8 cellular contexts compared by ENCODE assay signal in genomic region chr10:86888585-86889381, GRCh38.
DNase-seq lines count a peak whose midpoint lies in the region; ATAC-seq and TF ChIP-seq lines count a peak whose summit lies in the region.

No MANE protein-coding gene starts in this region.

- H4K20me1 ChIP-seq in BLaER1: no peaks in the 10 kb centered on the region

- H3K4me3 ChIP-seq in BLaER1 (no peak overlapping the region), colonic mucosa (no peak overlapping the region)

- no peaks in the 10 kb centered on the region for H3K27me3 Mint-ChIP-seq in T-helper 2 cell treated with Interferon-gamma antibody and Interleukin-4, amounts not matched to agents 5 μg/mL and 100 μg/mL, for 36 hours (ENCODE audit: low read depth)

- no peaks in the 10 kb centered on the region for H3K27me3 ChIP-seq in BLaER1
- no peaks in the 10 kb centered on the region for H3K27me3 ChIP-seq in colonic mucosa

- intact Hi-C loops in colonic mucosa (cut with DNase I): no loop called here

- H3K27ac Mint-ChIP-seq in T-helper 2 cell treated with Interferon-gamma antibody and Interleukin-4, amounts not matched to agents 5 μg/mL and 100 μg/mL, for 36 hours: peak overlapping the region; percentile 44

- H3K9me3 ChIP-seq in BLaER1 (no peaks in the 10 kb centered on the region), colonic mucosa (no peaks in the 10 kb centered on the region)

- H3K4me1 Mint-ChIP-seq in T-helper 2 cell treated with Interferon-gamma antibody and Interleukin-4, amounts not matched to agents 5 μg/mL and 100 μg/mL, for 36 hours (ENCODE audit: low read depth): peaks cover 8% of the 10 kb centered on the region

- peak overlapping the region; percentile 43 for H3K4me2 ChIP-seq in BLaER1

- H3K4me3 Mint-ChIP-seq in T-helper 2 cell treated with Interferon-gamma antibody and Interleukin-4, amounts not matched to agents 5 μg/mL and 100 μg/mL, for 36 hours: no peak overlapping the region

- peaks cover 2% of the 10 kb centered on the region for H3K36me3 Mint-ChIP-seq in T-helper 2 cell treated with Interferon-gamma antibody and Interleukin-4, amounts not matched to agents 5 μg/mL and 100 μg/mL, for 36 hours (ENCODE audit: low read depth)

- DNase-seq in T-helper 2 cell treated with Interferon-gamma antibody and Interleukin-4, amounts not matched to agents 5 μg/mL and 100 μg/mL, for 36 hours (ENCODE audit: low spot score): no peak
- DNase-seq in hepatic stellate cell (ENCODE audit: low spot score) (peak; percentile 67), DMS 273 treated with DMSO at 0.1 percent for 48 hours (lab: John Stamatoyannopoulos, UW) (no peak), colonic mucosa (no peak)
- no peak for DNase-seq in stimulated activated CD4-positive, alpha-beta T cell treated with anti-CD3 and anti-CD28 coated beads, Interleukin-4, amount 100 ng/mL, for 24 hours

- H3K9ac ChIP-seq in BLaER1 (no peak overlapping the region), colonic mucosa (ENCODE audit: low read depth in 2 of 2, low read length in 2 of 2) (no peak overlapping the region)

- ATAC-seq in GM19351 (IDR thresholded peaks at IDR 0.05; ENCODE audit: unreplicated experiment): peak; percentile 96
- peak; percentile 94 for ATAC-seq in HG03196 (IDR thresholded peaks at IDR 0.05; ENCODE audit: unreplicated experiment)

- H3K36me3 ChIP-seq in BLaER1 (no peaks in the 10 kb centered on the region), colonic mucosa (no peaks in the 10 kb centered on the region)

- H3K9me3 Mint-ChIP-seq in T-helper 2 cell treated with Interferon-gamma antibody and Interleukin-4, amounts not matched to agents 5 μg/mL and 100 μg/mL, for 36 hours: no peaks in the 10 kb centered on the region

- TF ChIP-seq CTCF in colonic mucosa (IDR thresholded peaks at IDR 0.05): no peak

- H3K27ac ChIP-seq in BLaER1 (no peak overlapping the region), colonic mucosa (no peak overlapping the region)

- H3K4me1 ChIP-seq in BLaER1 (peaks cover 13% of the 10 kb centered on the region), colonic mucosa (no peaks in the 10 kb centered on the region)
